Comparison of ENCODE assay signal across 9 cellular contexts in the genomic region with DNA sequence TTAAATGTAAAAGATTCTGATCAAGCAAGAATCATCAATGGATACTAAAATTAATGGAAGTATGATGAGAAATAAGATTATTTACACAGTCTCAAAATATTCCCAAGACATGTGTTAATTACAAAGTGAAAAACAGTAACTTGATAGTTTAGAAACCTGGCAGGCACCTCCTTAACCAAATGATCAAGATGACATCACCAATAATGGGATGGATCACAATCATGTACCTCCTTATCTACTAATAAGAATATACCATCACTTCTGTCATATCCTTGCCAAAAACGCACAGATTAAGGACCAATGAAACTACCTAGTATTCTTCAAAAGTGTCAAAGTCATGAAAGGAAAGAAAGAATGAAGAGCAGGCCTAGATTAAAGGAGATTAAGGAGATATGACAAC.
"Had no signal": no experiment of that assay in that cellular context is flagged by ENCODE, and none has a peak within 500 bp of the region (broad histone marks: within the 10 kb centered on the region; RNA-seq: fewer than 3 reads in every experiment).

No MANE protein-coding gene starts in this region.

- DNase-seq: GM23248, GOT3, H7, HCEC 1CT, HFFc6, IMR-90, KG1 had no signal

- ATAC-seq: K562 had no signal

- H3K9me3 Mint-ChIP-seq: HFFc6 had no signal

- H3K4me3 ChIP-seq: GM23248, K562 had no signal

- H3K27ac ChIP-seq: GM23248, HL-60 had no signal

- H3K27ac Mint-ChIP-seq: HFFc6 had no signal

- H3K4me3 Mint-ChIP-seq: HFFc6 had no signal
